In genomic region chr10:78180306-78180705, GRCh38 we compare ENCODE assay signal across 21 cellular contexts.
"Had no signal": no experiment of that assay in that cellular context is flagged by ENCODE, and none has a peak within 500 bp of the region (broad histone marks: within the 10 kb centered on the region; RNA-seq: fewer than 3 reads in every experiment).

No MANE protein-coding gene starts in this region.

- FAIRE-seq: endothelial cell of umbilical vein, keratinocyte, urothelium cell line had no signal

- H3K27ac ChIP-seq: coronary artery, foreskin keratinocyte, stomach, thoracic aorta, transverse colon had no signal

- H3K36me3 Mint-ChIP-seq: immature natural killer cell, naive B cell had no signal

- ATAC-seq: foreskin keratinocyte, left ventricle myocardium superior, sciatic nerve had no signal

- H3K27me3 ChIP-seq: transverse colon had no signal

- H3K4me1 ChIP-seq: foreskin keratinocyte, transverse colon had no signal

- H3K4me3 ChIP-seq: coronary artery, lung, stomach, thoracic aorta, transverse colon had no signal

- H3K9me3 Mint-ChIP-seq: endodermal cell, immature natural killer cell, naive B cell, neural crest cell had no signal

- H3K4me1 Mint-ChIP-seq: naive B cell had no signal

- H3K36me3 ChIP-seq: stomach, thoracic aorta, transverse colon had no signal

- DNase-seq: effector CD4-positive, alpha-beta T cell; endodermal cell; erythroblast; foreskin keratinocyte; immature natural killer cell; left ventricle myocardium superior; mesendoderm; naive B cell; occipital lobe; stimulated activated naive CD4-positive, alpha-beta T cell; stomach; substantia nigra; transverse colon had no signal

- H3K4me3 Mint-ChIP-seq: endodermal cell, immature natural killer cell, neural crest cell had no signal

- H3K27ac Mint-ChIP-seq: endodermal cell, immature natural killer cell had no signal

- H3K9me3 ChIP-seq: stomach, thoracic aorta, transverse colon had no signal
